Comparison of ENCODE assay signal across 1 cellular context in the genomic region with DNA sequence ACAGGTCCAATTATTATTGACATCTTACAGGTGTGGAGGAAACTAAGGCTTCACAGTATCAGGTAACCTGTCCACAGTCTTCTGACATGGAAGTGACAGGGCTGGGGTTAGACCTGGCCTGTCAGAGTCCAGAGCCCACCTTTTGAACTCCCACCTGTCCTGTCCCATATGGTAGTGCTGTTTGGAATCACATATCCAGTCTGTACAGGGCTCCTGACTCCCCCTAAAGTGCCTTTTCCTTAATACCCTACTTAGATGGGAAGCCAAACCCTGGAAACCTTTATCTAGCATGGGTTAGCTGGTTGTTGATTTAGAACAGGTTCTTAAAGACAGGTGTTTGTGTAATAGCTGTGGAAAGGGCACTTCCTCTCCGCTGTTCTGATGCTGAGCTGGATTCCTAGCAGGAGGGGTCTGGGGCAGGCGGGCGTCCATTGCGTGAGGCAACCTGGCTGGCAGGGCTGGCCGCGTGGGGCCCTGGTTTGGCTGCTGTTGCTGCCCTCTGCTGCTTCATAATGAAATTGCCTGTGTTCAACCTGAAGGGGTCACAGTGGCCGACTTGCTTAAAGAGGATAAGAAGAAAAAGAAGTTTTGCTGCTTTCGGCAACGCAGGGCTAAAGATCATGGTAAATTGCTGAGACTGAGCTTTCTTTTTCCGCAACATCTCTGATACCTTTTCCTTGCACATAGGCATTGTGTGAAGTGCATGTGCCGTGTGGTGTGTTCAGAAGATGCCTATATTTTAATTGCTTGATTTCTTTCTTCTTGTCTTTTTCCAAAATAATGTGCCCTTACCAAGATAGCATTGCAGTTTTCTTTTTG.
TF ChIP-seq lines count a peak whose summit lies in the region.

No MANE protein-coding gene starts in this region.

TF ChIP-seq in HepG2, 621 proteins besides CTCF, POLR2A, EP300 and RAD21 (continued from another document and continues in another):
- TF ChIP-seq, protein P1, sequence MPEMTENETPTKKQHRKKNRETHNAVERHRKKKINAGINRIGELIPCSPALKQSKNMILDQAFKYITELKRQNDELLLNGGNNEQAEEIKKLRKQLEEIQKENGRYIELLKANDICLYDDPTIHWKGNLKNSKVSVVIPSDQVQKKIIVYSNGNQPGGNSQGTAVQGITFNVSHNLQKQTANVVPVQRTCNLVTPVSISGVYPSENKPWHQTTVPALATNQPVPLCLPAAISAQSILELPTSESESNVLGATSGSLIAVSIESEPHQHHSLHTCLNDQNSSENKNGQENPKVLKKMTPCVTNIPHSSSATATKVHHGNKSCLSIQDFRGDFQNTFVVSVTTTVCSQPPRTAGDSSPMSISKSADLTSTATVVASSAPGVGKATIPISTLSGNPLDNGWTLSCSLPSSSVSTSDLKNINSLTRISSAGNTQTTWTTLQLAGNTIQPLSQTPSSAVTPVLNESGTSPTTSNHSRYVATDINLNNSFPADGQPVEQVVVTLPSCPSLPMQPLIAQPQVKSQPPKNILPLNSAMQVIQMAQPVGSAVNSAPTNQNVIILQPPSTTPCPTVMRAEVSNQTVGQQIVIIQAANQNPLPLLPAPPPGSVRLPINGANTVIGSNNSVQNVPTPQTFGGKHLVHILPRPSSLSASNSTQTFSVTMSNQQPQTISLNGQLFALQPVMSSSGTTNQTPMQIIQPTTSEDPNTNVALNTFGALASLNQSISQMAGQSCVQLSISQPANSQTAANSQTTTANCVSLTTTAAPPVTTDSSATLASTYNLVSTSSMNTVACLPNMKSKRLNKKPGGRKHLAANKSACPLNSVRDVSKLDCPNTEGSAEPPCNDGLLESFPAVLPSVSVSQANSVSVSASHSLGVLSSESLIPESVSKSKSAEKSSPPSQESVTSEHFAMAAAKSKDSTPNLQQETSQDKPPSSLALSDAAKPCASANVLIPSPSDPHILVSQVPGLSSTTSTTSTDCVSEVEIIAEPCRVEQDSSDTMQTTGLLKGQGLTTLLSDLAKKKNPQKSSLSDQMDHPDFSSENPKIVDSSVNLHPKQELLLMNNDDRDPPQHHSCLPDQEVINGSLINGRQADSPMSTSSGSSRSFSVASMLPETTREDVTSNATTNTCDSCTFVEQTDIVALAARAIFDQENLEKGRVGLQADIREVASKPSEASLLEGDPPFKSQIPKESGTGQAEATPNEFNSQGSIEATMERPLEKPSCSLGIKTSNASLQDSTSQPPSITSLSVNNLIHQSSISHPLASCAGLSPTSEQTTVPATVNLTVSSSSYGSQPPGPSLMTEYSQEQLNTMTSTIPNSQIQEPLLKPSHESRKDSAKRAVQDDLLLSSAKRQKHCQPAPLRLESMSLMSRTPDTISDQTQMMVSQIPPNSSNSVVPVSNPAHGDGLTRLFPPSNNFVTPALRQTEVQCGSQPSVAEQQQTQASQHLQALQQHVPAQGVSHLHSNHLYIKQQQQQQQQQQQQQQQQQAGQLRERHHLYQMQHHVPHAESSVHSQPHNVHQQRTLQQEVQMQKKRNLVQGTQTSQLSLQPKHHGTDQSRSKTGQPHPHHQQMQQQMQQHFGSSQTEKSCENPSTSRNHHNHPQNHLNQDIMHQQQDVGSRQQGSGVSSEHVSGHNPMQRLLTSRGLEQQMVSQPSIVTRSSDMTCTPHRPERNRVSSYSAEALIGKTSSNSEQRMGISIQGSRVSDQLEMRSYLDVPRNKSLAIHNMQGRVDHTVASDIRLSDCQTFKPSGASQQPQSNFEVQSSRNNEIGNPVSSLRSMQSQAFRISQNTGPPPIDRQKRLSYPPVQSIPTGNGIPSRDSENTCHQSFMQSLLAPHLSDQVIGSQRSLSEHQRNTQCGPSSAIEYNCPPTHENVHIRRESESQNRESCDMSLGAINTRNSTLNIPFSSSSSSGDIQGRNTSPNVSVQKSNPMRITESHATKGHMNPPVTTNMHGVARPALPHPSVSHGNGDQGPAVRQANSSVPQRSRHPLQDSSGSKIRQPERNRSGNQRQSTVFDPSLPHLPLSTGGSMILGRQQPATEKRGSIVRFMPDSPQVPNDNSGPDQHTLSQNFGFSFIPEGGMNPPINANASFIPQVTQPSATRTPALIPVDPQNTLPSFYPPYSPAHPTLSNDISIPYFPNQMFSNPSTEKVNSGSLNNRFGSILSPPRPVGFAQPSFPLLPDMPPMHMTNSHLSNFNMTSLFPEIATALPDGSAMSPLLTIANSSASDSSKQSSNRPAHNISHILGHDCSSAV (CRISPR knock-in tag; IDR thresholded peaks at IDR 0.05; ENCODE audit: borderline replicate concordance) = no peak
- TF ChIP-seq NR2F2 (IDR thresholded peaks at IDR 0.05; ENCODE audit: borderline replicate concordance, low read depth) (no peak), ZNF274 (CRISPR knock-in tag; IDR thresholded peaks at IDR 0.05) (no peak), KDM3A (CRISPR knock-in tag; IDR thresholded peaks at IDR 0.05; ENCODE audit: low read depth) (no peak), THAP8 (CRISPR knock-in tag; IDR thresholded peaks at IDR 0.05; ENCODE audit: borderline replicate concordance) (no peak), ATF4 (CRISPR knock-in tag; IDR thresholded peaks at IDR 0.05) (no peak), MIER2 (CRISPR knock-in tag; IDR thresholded peaks at IDR 0.05) (no peak), TBL1XR1 (IDR thresholded peaks at IDR 0.05; ENCODE audit: borderline replicate concordance, low read length, partially characterized antibody) (no peak), ATF1 (CRISPR knock-in tag; IDR thresholded peaks at IDR 0.05) (no peak), ZSCAN22 (CRISPR knock-in tag; IDR thresholded peaks at IDR 0.05) (no peak), HNF1B (CRISPR knock-in tag; IDR thresholded peaks at IDR 0.05) (peak; percentile 62), GRHL1 (CRISPR knock-in tag; conservative IDR thresholded peaks at IDR 0.05) (no peak), TFAP4 (IDR thresholded peaks at IDR 0.05; ENCODE audit: borderline replicate concordance, low read depth) (no peak), DNMT3B (CRISPR knock-in tag; conservative IDR thresholded peaks at IDR 0.05) (no peak), CREB1 (IDR thresholded peaks at IDR 0.05) (no peak), CREB1 (CRISPR knock-in tag; IDR thresholded peaks at IDR 0.05) (no peak), SMARCC2 (IDR thresholded peaks at IDR 0.05) (no peak), SP2 (CRISPR knock-in tag; IDR thresholded peaks at IDR 0.05) (no peak), SALL2 (CRISPR knock-in tag; IDR thresholded peaks at IDR 0.05) (no peak), ZNF550 (CRISPR knock-in tag; IDR thresholded peaks at IDR 0.05; ENCODE audit: borderline replicate concordance) (no peak), GMEB2 (CRISPR knock-in tag; IDR thresholded peaks at IDR 0.05; ENCODE audit: low read depth) (no peak), ZNF605 (CRISPR knock-in tag; IDR thresholded peaks at IDR 0.05) (no peak), RFX3 (CRISPR knock-in tag; IDR thresholded peaks at IDR 0.05) (no peak), ZNF672 (CRISPR knock-in tag; IDR thresholded peaks at IDR 0.05) (no peak), SMARCE1 (IDR thresholded peaks at IDR 0.05; ENCODE audit: borderline replicate concordance) (no peak), KAT8 (CRISPR knock-in tag; IDR thresholded peaks at IDR 0.05) (no peak), CBX1 (IDR thresholded peaks at IDR 0.05; ENCODE audit: low read depth) (no peak), NR3C1 (CRISPR knock-in tag; IDR thresholded peaks at IDR 0.05) (no peak), NFKBIZ (CRISPR knock-in tag; IDR thresholded peaks at IDR 0.05) (no peak), ZNF776 (CRISPR knock-in tag; IDR thresholded peaks at IDR 0.05) (no peak), ZNF18 (CRISPR knock-in tag; IDR thresholded peaks at IDR 0.05; ENCODE audit: insufficient replicate concordance) (no peak), YY1 (IDR thresholded peaks at IDR 0.05; ENCODE audit: insufficient read depth, insufficient replicate concordance, low read depth, low read length) (peak; percentile 57)
- TF ChIP-seq, protein P2, sequence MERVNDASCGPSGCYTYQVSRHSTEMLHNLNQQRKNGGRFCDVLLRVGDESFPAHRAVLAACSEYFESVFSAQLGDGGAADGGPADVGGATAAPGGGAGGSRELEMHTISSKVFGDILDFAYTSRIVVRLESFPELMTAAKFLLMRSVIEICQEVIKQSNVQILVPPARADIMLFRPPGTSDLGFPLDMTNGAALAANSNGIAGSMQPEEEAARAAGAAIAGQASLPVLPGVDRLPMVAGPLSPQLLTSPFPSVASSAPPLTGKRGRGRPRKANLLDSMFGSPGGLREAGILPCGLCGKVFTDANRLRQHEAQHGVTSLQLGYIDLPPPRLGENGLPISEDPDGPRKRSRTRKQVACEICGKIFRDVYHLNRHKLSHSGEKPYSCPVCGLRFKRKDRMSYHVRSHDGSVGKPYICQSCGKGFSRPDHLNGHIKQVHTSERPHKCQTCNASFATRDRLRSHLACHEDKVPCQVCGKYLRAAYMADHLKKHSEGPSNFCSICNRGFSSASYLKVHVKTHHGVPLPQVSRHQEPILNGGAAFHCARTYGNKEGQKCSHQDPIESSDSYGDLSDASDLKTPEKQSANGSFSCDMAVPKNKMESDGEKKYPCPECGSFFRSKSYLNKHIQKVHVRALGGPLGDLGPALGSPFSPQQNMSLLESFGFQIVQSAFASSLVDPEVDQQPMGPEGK (CRISPR knock-in tag; IDR thresholded peaks at IDR 0.05) = 0 out of 2 replicates have a peak, but pooled peaks have one; percentile 34
